ENCODE assay signal across 23 cellular contexts in genomic region chr4:126130200-126130599, GRCh38.
DNase-seq lines count a peak whose midpoint lies in the region; ATAC-seq and TF ChIP-seq lines count a peak whose summit lies in the region.
"Had no signal": no experiment of that assay in that cellular context is flagged by ENCODE, and none has a peak within 500 bp of the region (broad histone marks: within the 10 kb centered on the region; RNA-seq: fewer than 3 reads in every experiment).

No MANE protein-coding gene starts in this region.

- H3K9me3 ChIP-seq in IMR-90 (ENCODE audit: control insufficient read depth, insufficient read depth, low read length) (peaks cover 3% of the 10 kb centered on the region), sigmoid colon (peaks cover 0 to 3% (median 0%) of the 10 kb centered on the region in 4 donors)
- H3K9me3 ChIP-seq: BE2C had no signal

- intact Hi-C loops in IMR-90 (cut with micrococcal nuclease) (no loop called here), sigmoid colon (cut with DNase I) (no loop called here)

- H3K18ac ChIP-seq in IMR-90 (ENCODE audit: low read depth, low read length), result no peak overlapping the region

- TF ChIP-seq POLR2A in IMR-90 (IDR thresholded peaks at IDR 0.05; ENCODE audit: low read depth, low read length) (no peak), sigmoid colon (IDR thresholded peaks at IDR 0.05) (no peak)

- ATAC-seq in IMR-90 (ENCODE audit: low read depth) (peak; percentile 59; the same call in 1 of the 2 replicates), HG02642 (IDR thresholded peaks at IDR 0.05; ENCODE audit: poor library complexity, unreplicated experiment) (no peak)
- ATAC-seq: GM12878 had no signal

- no peak overlapping the region for H2BK120ac ChIP-seq in IMR-90 (ENCODE audit: low read depth, low read length)

- H3K27me3 ChIP-seq in IMR-90 (ENCODE audit: control insufficient read depth, insufficient read depth, low read length) (no peaks in the 10 kb centered on the region), sigmoid colon (no peaks in the 10 kb centered on the region)
- H3K27me3 ChIP-seq: BE2C, BLaER1 had no signal

- no peak overlapping the region for H4K8ac ChIP-seq in IMR-90 (ENCODE audit: low read depth in 2 of 2, low read length in 2 of 2)

- H3K23ac ChIP-seq in IMR-90 (ENCODE audit: low read depth, low read length), result no peak overlapping the region

- H4K5ac ChIP-seq in IMR-90 (ENCODE audit: low read depth, low read length), result no peak overlapping the region

- TF ChIP-seq RAD21 in IMR-90 (IDR thresholded peaks at IDR 0.05; ENCODE audit: low read length), result no peak

- H3K36me3 ChIP-seq in IMR-90 (ENCODE audit: control insufficient read depth, insufficient read depth, low read length) (no peaks in the 10 kb centered on the region), sigmoid colon (no peaks in the 10 kb centered on the region)
- H3K36me3 ChIP-seq: BE2C, BLaER1 had no signal

- H3K27ac ChIP-seq in IMR-90 (ENCODE audit: insufficient read depth, low read length) (no peak overlapping the region), sigmoid colon (no peak overlapping the region)
- H3K27ac ChIP-seq: BLaER1 had no signal

- H3K4me1 Mint-ChIP-seq in type B pancreatic cell (ENCODE audit: unreplicated experiment), result no peaks in the 10 kb centered on the region
- H3K4me1 Mint-ChIP-seq: CD14-positive monocyte; CD4-positive, alpha-beta memory T cell; CD4-positive, CD25-positive, alpha-beta regulatory T cell; CD8-positive, alpha-beta memory T cell had no signal

- no peak overlapping the region for H3K27ac Mint-ChIP-seq in type B pancreatic cell
- H3K27ac Mint-ChIP-seq: CD14-positive monocyte; CD4-positive, alpha-beta memory T cell; CD4-positive, CD25-positive, alpha-beta regulatory T cell; CD8-positive, alpha-beta memory T cell had no signal

- H2BK20ac ChIP-seq in IMR-90 (ENCODE audit: low read depth, low read length), result no peak overlapping the region

- H2BK5ac ChIP-seq in IMR-90 (ENCODE audit: low read depth, low read length, poor library complexity, severe bottlenecking), result no peak overlapping the region

- no peak overlapping the region for H3K56ac ChIP-seq in IMR-90 (ENCODE audit: extremely low read depth, insufficient read depth, low read length)

- no peak overlapping the region for H2AFZ ChIP-seq in IMR-90 (replicated peaks; ENCODE audit: low read length, poor library complexity)

- no peaks in the 10 kb centered on the region for H3K27me3 Mint-ChIP-seq in type B pancreatic cell
- H3K27me3 Mint-ChIP-seq: CD4-positive, alpha-beta memory T cell; CD4-positive, CD25-positive, alpha-beta regulatory T cell; CD8-positive, alpha-beta memory T cell had no signal

- dilution Hi-C loops in IMR-90 (cut with HindIII; ENCODE audit: low sequenced_read_pairs, unreplicated experiment), result no loop called here

- DNase-seq in ELR (ENCODE audit: low read depth) (peak; percentile 13), IMR-90 (peak; percentile 52), iris pigment epithelial cell (ENCODE audit: low read depth) (peak; percentile 10), type B pancreatic cell (ENCODE audit: extremely low spot score, unreplicated experiment) (no peak), sigmoid colon (no peak)
- DNase-seq: 8988T; ACHN; BE2C; C1 segment of cervical spinal cord; CD4-positive, alpha-beta memory T cell; CD4-positive, CD25-positive, alpha-beta regulatory T cell; CD8-positive, alpha-beta memory T cell; COR-L47; DMS 273 treated with DMSO at 0.1 percent for 48 hours; DMS153; DMS53; DMS79; DND-41; GDM1 had no signal

- H3K4me3 Mint-ChIP-seq in type B pancreatic cell, result no peak overlapping the region
- H3K4me3 Mint-ChIP-seq: CD14-positive monocyte; CD4-positive, alpha-beta memory T cell; CD4-positive, CD25-positive, alpha-beta regulatory T cell; CD8-positive, alpha-beta memory T cell had no signal

- H3K4me3 ChIP-seq in IMR-90 (ENCODE audit: insufficient read depth, low read depth, low read length), result no peak overlapping the region
- no peak overlapping the region for H3K4me3 ChIP-seq in sigmoid colon
- H3K4me3 ChIP-seq: BLaER1, GM12878 had no signal

- no peaks in the 10 kb centered on the region for H3K79me1 ChIP-seq in IMR-90 (ENCODE audit: low read depth in 1 of 2, low read length in 2 of 2)

- POLR2A ChIA-PET in IMR-90 (lab: Charles Lee; ENCODE audit: unreplicated experiment), result no interaction called here

- no peaks in the 10 kb centered on the region for H3K36me3 Mint-ChIP-seq in type B pancreatic cell
- H3K36me3 Mint-ChIP-seq: CD14-positive monocyte; CD4-positive, alpha-beta memory T cell; CD4-positive, CD25-positive, alpha-beta regulatory T cell; CD8-positive, alpha-beta memory T cell had no signal

- peaks cover 15% of the 10 kb centered on the region for H3K9me3 Mint-ChIP-seq in type B pancreatic cell

- in situ Hi-C loops in IMR-90 (cut with MboI; ENCODE audit: low sequenced_read_pairs), result no loop called here

- no peaks in the 10 kb centered on the region for H4K20me1 ChIP-seq in IMR-90 (ENCODE audit: insufficient read depth, low read length)
- H4K20me1 ChIP-seq: BLaER1 had no signal

- H3K4me1 ChIP-seq in IMR-90 (ENCODE audit: control insufficient read depth, insufficient read depth, low read length) (no peaks in the 10 kb centered on the region), sigmoid colon (no peaks in the 10 kb centered on the region)
- H3K4me1 ChIP-seq: BE2C, BLaER1 had no signal

- H3K4ac ChIP-seq in IMR-90 (ENCODE audit: low read depth, low read length), result no peak overlapping the region

- TF ChIP-seq CTCF in IMR-90 (conservative IDR thresholded peaks at IDR 0.05; ENCODE audit: low read depth, low read length), result no peak
- TF ChIP-seq CTCF in type B pancreatic cell (conservative IDR thresholded peaks at IDR 0.05), result no peak
- TF ChIP-seq CTCF in sigmoid colon (IDR thresholded peaks at IDR 0.05), result no peak

- CTCF ChIA-PET in IMR-90 (lab: Yijun Ruan, JAX), result no interaction called here

- H2BK15ac ChIP-seq in IMR-90 (ENCODE audit: low read depth, low read length), result no peak overlapping the region

- H2AK5ac ChIP-seq in IMR-90 (ENCODE audit: low read depth, low read length), result no peak overlapping the region

- no peak overlapping the region for H3K9ac ChIP-seq in IMR-90 (ENCODE audit: low read depth, low read length)
- H3K9ac ChIP-seq: BLaER1 had no signal

- TF ChIP-seq EP300 in sigmoid colon (IDR thresholded peaks at IDR 0.05), result no peak

- no TSS peak for BruUV-seq in IMR-90 (replicated peaks; lab: Mats Ljungman, UMichigan)

- H3K14ac ChIP-seq in IMR-90 (replicated peaks; ENCODE audit: low read depth, low read length), result no peak overlapping the region

- H3K9me1 ChIP-seq in IMR-90 (ENCODE audit: insufficient read depth, low read length), result no peaks in the 10 kb centered on the region

- no peak overlapping the region for H3K4me2 ChIP-seq in IMR-90 (ENCODE audit: low read depth, low read length)
- H3K4me2 ChIP-seq: BLaER1 had no signal

- no peak overlapping the region for H2AK9ac ChIP-seq in IMR-90 (replicated peaks; ENCODE audit: low read depth, low read length, poor library complexity)

- no peak overlapping the region for H4K91ac ChIP-seq in IMR-90 (ENCODE audit: insufficient read depth, low read depth, low read length)

TF ChIP-seq in IMR-90, 13 proteins besides CTCF, POLR2A, EP300 and RAD21:
- no peak for TF ChIP-seq CHD1 (IDR thresholded peaks at IDR 0.05; ENCODE audit: low read depth, low read length)
- TF ChIP-seq MAFK (IDR thresholded peaks at IDR 0.05; ENCODE audit: low read depth, low read length), result no peak
- no peak for TF ChIP-seq BHLHE40 (IDR thresholded peaks at IDR 0.05; ENCODE audit: low read depth, low read length)
- no peak for TF ChIP-seq MAZ (IDR thresholded peaks at IDR 0.05; ENCODE audit: borderline replicate concordance, low read depth, low read length)
- TF ChIP-seq RFX5 (IDR thresholded peaks at IDR 0.05; ENCODE audit: low read depth, low read length), result no peak
- no peak for TF ChIP-seq FOS (IDR thresholded peaks at IDR 0.05; ENCODE audit: low read depth, low read length)
- TF ChIP-seq SMC3 (IDR thresholded peaks at IDR 0.05; ENCODE audit: low read depth, low read length), result no peak
- no peak for TF ChIP-seq NFE2L2 (IDR thresholded peaks at IDR 0.05; ENCODE audit: low read depth, low read length)
- no peak for TF ChIP-seq ELK1 (IDR thresholded peaks at IDR 0.05; ENCODE audit: borderline replicate concordance, low read depth, low read length)

Comparison
In these comparisons a context has a peak if more than half of its experiments do, and no peak if none do; other contexts are left out.
1. DNase-seq: peak in ELR (single experiment), IMR-90 (single experiment) and iris pigment epithelial cell (single experiment); none in type B pancreatic cell (single experiment) and sigmoid colon (single experiment).